In genomic region chr10:48523820-48524758, GRCh38 we compare ENCODE assay signal across 1 cellular context.
TF ChIP-seq lines count a peak whose summit lies in the region.

No MANE protein-coding gene starts in this region.

TF ChIP-seq in K562, 482 proteins besides CTCF, POLR2A, EP300 and RAD21 (continued from another document and continues in another):
- TF ChIP-seq HBP1 (CRISPR knock-in tag; IDR thresholded peaks at IDR 0.05) (no peak), ZNF583 (CRISPR knock-in tag; IDR thresholded peaks at IDR 0.05) (no peak), CBFB (CRISPR knock-in tag; IDR thresholded peaks at IDR 0.05) (no peak), TEAD1 (CRISPR knock-in tag; IDR thresholded peaks at IDR 0.05) (no peak; a peak in 1 of 4 replicates), NEUROD1 (IDR thresholded peaks at IDR 0.05; ENCODE audit: borderline replicate concordance, low read depth, low read length, partially characterized antibody) (peak; percentile 29), MNT (conservative IDR thresholded peaks at IDR 0.05) (peak; percentile 54 to 68; a peak in 3 of 4 replicates), NFIX (CRISPR knock-in tag; IDR thresholded peaks at IDR 0.05; ENCODE audit: low read depth) (no peak), MBD2 (IDR thresholded peaks at IDR 0.05; ENCODE audit: borderline replicate concordance, low read depth) (no peak), PCBP1 (IDR thresholded peaks at IDR 0.05; ENCODE audit: low read depth, low read length, poor library complexity, severe bottlenecking) (no peak), ZBTB26 (CRISPR knock-in tag; IDR thresholded peaks at IDR 0.05) (no peak), AFF1 (IDR thresholded peaks at IDR 0.05; ENCODE audit: low read depth in 1 of 2, partially characterized antibody in 2 of 2) (no peak), NKRF (IDR thresholded peaks at IDR 0.05; ENCODE audit: borderline replicate concordance) (no peak), ZNF280B (CRISPR knock-in tag; IDR thresholded peaks at IDR 0.05) (no peak), CTCFL (IDR thresholded peaks at IDR 0.05; ENCODE audit: borderline replicate concordance, insufficient read depth, low read depth, low read length, poor library complexity, severe bottlenecking) (peak; percentile 97), ZNF75A (CRISPR knock-in tag; IDR thresholded peaks at IDR 0.05) (no peak), ILK (tag; IDR thresholded peaks at IDR 0.05; ENCODE audit: borderline replicate concordance, low read depth) (no peak), ZNF655 (CRISPR knock-in tag; IDR thresholded peaks at IDR 0.05) (no peak), CXXC5 (CRISPR knock-in tag; IDR thresholded peaks at IDR 0.05) (peak; percentile 58; the same call in 1 of the 2 replicates), ZNF263 (CRISPR knock-in tag; IDR thresholded peaks at IDR 0.05; ENCODE audit: borderline replicate concordance) (no peak), RBM39 (optimal IDR thresholded peaks at IDR 0.05; ENCODE audit: low read depth, low read length) (no peak), ZNF140 (CRISPR knock-in tag; IDR thresholded peaks at IDR 0.05) (no peak), MLX (CRISPR knock-in tag; conservative IDR thresholded peaks at IDR 0.05) (no peak), ZNF311 (CRISPR knock-in tag; IDR thresholded peaks at IDR 0.05) (no peak), ZNF146 (CRISPR knock-in tag; IDR thresholded peaks at IDR 0.05; ENCODE audit: unreplicated experiment) (no peak), CBX5 (IDR thresholded peaks at IDR 0.05; ENCODE audit: borderline replicate concordance, low read depth) (no peak), USF1 (CRISPR knock-in tag; IDR thresholded peaks at IDR 0.05) (no peak), CTBP1 (IDR thresholded peaks at IDR 0.05; ENCODE audit: borderline replicate concordance) (peak; percentile 88), ZNF57 (CRISPR knock-in tag; IDR thresholded peaks at IDR 0.05) (no peak), TAF9B (IDR thresholded peaks at IDR 0.05; ENCODE audit: partially characterized antibody) (no peak), SAFB (IDR thresholded peaks at IDR 0.05; ENCODE audit: borderline replicate concordance, low read depth, low read length) (peak; percentile 32), ARID3B (CRISPR knock-in tag; IDR thresholded peaks at IDR 0.05; ENCODE audit: borderline replicate concordance) (no peak), KDM1A (IDR thresholded peaks at IDR 0.05) (no peak), KDM2B (CRISPR knock-in tag; IDR thresholded peaks at IDR 0.05) (0 out of 2 replicates have a peak, but pooled peaks have one; percentile 19), ZFP1 (CRISPR knock-in tag; IDR thresholded peaks at IDR 0.05) (no peak), CBX1 (IDR thresholded peaks at IDR 0.05; ENCODE audit: low read depth) (no peak; the same call in 1 of the 2 replicates), ZSCAN29 (IDR thresholded peaks at IDR 0.05) (no peak), OTX1 (CRISPR knock-in tag; IDR thresholded peaks at IDR 0.05) (no peak), CREB3 (tag; conservative IDR thresholded peaks at IDR 0.05; ENCODE audit: low read depth) (no peak), PRPF4 (IDR thresholded peaks at IDR 0.05; ENCODE audit: insufficient read depth, low read depth, low read length, poor library complexity, severe bottlenecking) (no peak), NCOA1 (IDR thresholded peaks at IDR 0.05; ENCODE audit: low read depth) (no peak), ZNF696 (CRISPR knock-in tag; conservative IDR thresholded peaks at IDR 0.05) (no peak), EHMT2 (IDR thresholded peaks at IDR 0.05) (no peak), MAFK (IDR thresholded peaks at IDR 0.05; ENCODE audit: low read length) (no peak), CBFA2T3 (IDR thresholded peaks at IDR 0.05) (no peak)
